ENCODE assay signal across 20 cellular contexts in genomic region chr6:15200087-15200486, GRCh38.
"Had no signal": no experiment of that assay in that cellular context is flagged by ENCODE, and none has a peak within 500 bp of the region (broad histone marks: within the 10 kb centered on the region; RNA-seq: fewer than 3 reads in every experiment).

No MANE protein-coding gene starts in this region.

- ATAC-seq: activated CD8-positive, alpha-beta T cell treated with anti-CD3 and anti-CD28 coated beads, Interleukin-2, amount 10 ng/mL, durations not matched to agents 7 days and 5 days; activated naive CD8-positive, alpha-beta T cell treated with anti-CD3 and anti-CD28 coated beads, Interleukin-2, amount 50 U/mL, for 24 hours; body of pancreas; gastroesophageal sphincter; heart left ventricle; left colon; stimulated activated naive B cell treated with anti-CD40 and anti-IgM and Interleukin-4, amounts not matched to agents 10 μg/mL and 1 μg/mL and 100 μg/mL, for 72 hours had no signal

- H3K27ac ChIP-seq: body of pancreas, esophagus muscularis mucosa, gastroesophageal sphincter, heart left ventricle, vagina had no signal

- DNase-seq: activated CD4-positive, alpha-beta T cell treated with anti-CD3 and anti-CD28 coated beads for 1 hour; activated CD4-positive, alpha-beta T cell treated with anti-CD3 and anti-CD28 coated beads, Interleukin-2, amount 50 U/mL, for 1 hour; activated CD8-positive, alpha-beta T cell treated with anti-CD3 and anti-CD28 coated beads, Interleukin-2, amount 10 ng/mL, durations not matched to agents 7 days and 5 days; activated gamma-delta T cell; activated naive CD4-positive, alpha-beta T cell treated with anti-CD3 and anti-CD28 coated beads, Interleukin-2, amount 50 U/mL, for 16 hours; activated naive CD8-positive, alpha-beta T cell treated with anti-CD3 and anti-CD28 coated beads, Interleukin-2, amount 50 U/mL, for 24 hours; body of pancreas; dermis blood vessel endothelial cell; effector CD8-positive, alpha-beta T cell; heart left ventricle; islet precursor cell; left colon; mesenchymal stem cell; naive B cell; stimulated activated CD4-positive, alpha-beta T cell treated with anti-CD3 and anti-CD28 coated beads, Interleukin-2, amount 100 ng/mL, for 48 hours; stimulated activated CD8-positive, alpha-beta memory T cell treated with anti-CD3 and anti-CD28 coated beads, Interleukin-4, amount 100 ng/mL, for 48 hours; stimulated activated naive B cell treated with anti-CD40 and anti-IgM and Interleukin-4, amounts not matched to agents 10 μg/mL and 1 μg/mL and 100 μg/mL, for 72 hours had no signal

- H3K27me3 ChIP-seq: body of pancreas, esophagus muscularis mucosa, gastroesophageal sphincter, heart left ventricle, vagina had no signal

- H3K9me3 ChIP-seq: body of pancreas, esophagus muscularis mucosa, gastroesophageal sphincter, heart left ventricle, vagina had no signal

- H3K4me3 ChIP-seq: body of pancreas, esophagus muscularis mucosa, gastroesophageal sphincter, heart left ventricle, vagina had no signal

- H3K4me1 ChIP-seq: body of pancreas, esophagus muscularis mucosa, gastroesophageal sphincter, heart left ventricle, vagina had no signal

- H3K36me3 ChIP-seq: esophagus muscularis mucosa, gastroesophageal sphincter, heart left ventricle, vagina had no signal
